1 cellular context compared by ENCODE assay signal in the genomic region with DNA sequence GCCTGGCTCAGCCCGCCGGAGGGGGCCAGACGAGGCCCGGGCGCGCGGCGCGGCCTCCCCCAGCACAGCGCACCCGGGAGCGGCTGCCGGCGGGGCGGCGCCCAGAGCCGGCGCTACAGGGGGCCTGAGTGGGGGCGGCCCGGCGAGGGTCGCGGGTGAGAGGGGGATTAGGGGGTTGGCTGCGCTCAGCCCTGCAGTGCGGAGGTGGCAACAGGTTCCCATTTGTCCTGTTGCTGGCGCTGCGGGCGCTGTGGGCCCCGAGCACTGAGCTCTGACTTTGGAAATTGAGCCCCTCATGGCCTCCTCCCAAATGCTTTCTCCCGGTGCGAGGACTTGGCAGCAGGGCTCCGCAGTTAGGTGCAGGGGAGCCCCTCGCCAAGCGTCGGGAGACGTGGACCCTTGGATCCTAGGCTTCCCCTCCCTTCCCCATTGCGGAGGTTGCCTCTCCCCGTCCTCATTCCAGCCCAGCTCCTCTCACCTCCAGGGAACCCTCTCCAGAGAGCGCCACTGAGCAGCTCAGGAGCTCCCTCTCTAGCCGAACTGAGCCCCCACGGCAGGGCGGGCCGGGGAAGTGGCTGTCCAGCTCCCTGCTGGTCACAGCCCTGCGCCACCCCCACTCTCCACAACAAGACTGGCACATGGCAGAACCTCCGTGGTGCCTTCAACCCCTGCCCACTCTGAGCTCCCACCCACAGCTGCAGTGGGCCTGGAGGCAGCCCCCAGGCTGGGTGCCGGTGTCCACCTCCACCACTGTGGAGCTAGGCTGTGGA.
TF ChIP-seq lines count a peak whose summit lies in the region.

No MANE protein-coding gene starts in this region.

TF ChIP-seq in K562, 482 proteins besides CTCF, POLR2A, EP300 and RAD21:
- TF ChIP-seq MCM5 (IDR thresholded peaks at IDR 0.05; ENCODE audit: low read depth), result no peak
- no peak for TF ChIP-seq ATF1 (CRISPR knock-in tag; IDR thresholded peaks at IDR 0.05)
- no peak for TF ChIP-seq ATF1 (tag; IDR thresholded peaks at IDR 0.05)
- peak; percentile 66; the same call in 1 of the 2 replicates for TF ChIP-seq ZBTB7A (IDR thresholded peaks at IDR 0.05; ENCODE audit: borderline replicate concordance, control insufficient read depth, low read depth, low read length)
- no peak for TF ChIP-seq NEUROD1 (IDR thresholded peaks at IDR 0.05; ENCODE audit: borderline replicate concordance, low read depth, low read length, partially characterized antibody)
- TF ChIP-seq RFX1 (IDR thresholded peaks at IDR 0.05), result no peak
- no peak for TF ChIP-seq E2F3 (CRISPR knock-in tag; IDR thresholded peaks at IDR 0.05)
- TF ChIP-seq, protein P1, sequence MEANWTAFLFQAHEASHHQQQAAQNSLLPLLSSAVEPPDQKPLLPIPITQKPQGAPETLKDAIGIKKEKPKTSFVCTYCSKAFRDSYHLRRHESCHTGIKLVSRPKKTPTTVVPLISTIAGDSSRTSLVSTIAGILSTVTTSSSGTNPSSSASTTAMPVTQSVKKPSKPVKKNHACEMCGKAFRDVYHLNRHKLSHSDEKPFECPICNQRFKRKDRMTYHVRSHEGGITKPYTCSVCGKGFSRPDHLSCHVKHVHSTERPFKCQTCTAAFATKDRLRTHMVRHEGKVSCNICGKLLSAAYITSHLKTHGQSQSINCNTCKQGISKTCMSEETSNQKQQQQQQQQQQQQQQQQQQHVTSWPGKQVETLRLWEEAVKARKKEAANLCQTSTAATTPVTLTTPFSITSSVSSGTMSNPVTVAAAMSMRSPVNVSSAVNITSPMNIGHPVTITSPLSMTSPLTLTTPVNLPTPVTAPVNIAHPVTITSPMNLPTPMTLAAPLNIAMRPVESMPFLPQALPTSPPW (CRISPR knock-in tag; IDR thresholded peaks at IDR 0.05), result peak; percentile 36
- TF ChIP-seq LARP7 (IDR thresholded peaks at IDR 0.05), result no peak
- no peak for TF ChIP-seq IRF2 (CRISPR knock-in tag; IDR thresholded peaks at IDR 0.05)
- peak; percentile 37 to 58; a peak in 2 of 4 replicates for TF ChIP-seq NRF1 (conservative IDR thresholded peaks at IDR 0.05 in 1 of 2, IDR thresholded peaks at IDR 0.05 in 1 of 2)
- no peak for TF ChIP-seq POLR2H (tag; IDR thresholded peaks at IDR 0.05; ENCODE audit: low read depth)
- no peak for TF ChIP-seq ZKSCAN1 (IDR thresholded peaks at IDR 0.05; ENCODE audit: low read depth, low read length)
- no peak for TF ChIP-seq BRF1 (IDR thresholded peaks at IDR 0.05; ENCODE audit: borderline replicate concordance, extremely low read depth, insufficient read length)
- peak; percentile 39; the same call in 1 of the 2 replicates for TF ChIP-seq EGR1 (conservative IDR thresholded peaks at IDR 0.05)
- no peak for TF ChIP-seq MTA3 (IDR thresholded peaks at IDR 0.05; ENCODE audit: borderline replicate concordance)
- TF ChIP-seq, protein P2, sequence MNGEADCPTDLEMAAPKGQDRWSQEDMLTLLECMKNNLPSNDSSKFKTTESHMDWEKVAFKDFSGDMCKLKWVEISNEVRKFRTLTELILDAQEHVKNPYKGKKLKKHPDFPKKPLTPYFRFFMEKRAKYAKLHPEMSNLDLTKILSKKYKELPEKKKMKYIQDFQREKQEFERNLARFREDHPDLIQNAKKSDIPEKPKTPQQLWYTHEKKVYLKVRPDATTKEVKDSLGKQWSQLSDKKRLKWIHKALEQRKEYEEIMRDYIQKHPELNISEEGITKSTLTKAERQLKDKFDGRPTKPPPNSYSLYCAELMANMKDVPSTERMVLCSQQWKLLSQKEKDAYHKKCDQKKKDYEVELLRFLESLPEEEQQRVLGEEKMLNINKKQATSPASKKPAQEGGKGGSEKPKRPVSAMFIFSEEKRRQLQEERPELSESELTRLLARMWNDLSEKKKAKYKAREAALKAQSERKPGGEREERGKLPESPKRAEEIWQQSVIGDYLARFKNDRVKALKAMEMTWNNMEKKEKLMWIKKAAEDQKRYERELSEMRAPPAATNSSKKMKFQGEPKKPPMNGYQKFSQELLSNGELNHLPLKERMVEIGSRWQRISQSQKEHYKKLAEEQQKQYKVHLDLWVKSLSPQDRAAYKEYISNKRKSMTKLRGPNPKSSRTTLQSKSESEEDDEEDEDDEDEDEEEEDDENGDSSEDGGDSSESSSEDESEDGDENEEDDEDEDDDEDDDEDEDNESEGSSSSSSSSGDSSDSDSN (IDR thresholded peaks at IDR 0.05; ENCODE audit: borderline replicate concordance in 1 of 2, low read depth in 2 of 2, low read length in 2 of 2), result 0 out of 4 replicates have a peak, but pooled peaks of 1 of the 2 experiments have one; percentile 40
- no peak for TF ChIP-seq TFAM (CRISPR knock-in tag; conservative IDR thresholded peaks at IDR 0.05)
